ENCODE assay signal across 19 cellular contexts in the genomic region with DNA sequence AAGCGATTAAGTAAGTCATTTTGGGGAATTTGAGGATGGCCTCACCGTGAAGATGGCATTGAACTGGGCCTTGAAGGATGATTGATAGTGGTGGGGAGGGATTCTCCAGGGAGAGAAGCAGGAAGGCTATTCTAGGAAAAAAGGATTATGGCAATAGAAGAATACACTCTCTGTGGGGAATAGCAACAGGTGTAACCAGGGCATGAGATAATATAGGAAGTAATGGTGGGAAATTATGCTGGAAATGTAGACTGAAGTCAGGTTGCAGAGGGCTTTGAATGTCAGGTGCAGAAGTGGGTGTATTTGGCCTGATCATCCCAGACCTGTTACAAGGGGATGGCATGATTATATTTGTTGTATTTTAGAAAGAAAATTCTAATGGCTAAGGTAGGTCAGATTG. TPM values are rescaled to one million over a fixed set of nuclear protein-coding genes. Genes with fewer than 3 reads are reported as not detected.
DNase-seq lines count a peak whose midpoint lies in the region; ATAC-seq, FAIRE-seq and TF ChIP-seq lines count a peak whose summit lies in the region.
"Had no signal": no experiment of that assay in that cellular context is flagged by ENCODE, and none has a peak within 500 bp of the region (broad histone marks: within the 10 kb centered on the region; RNA-seq: fewer than 3 reads in every experiment).

No MANE protein-coding gene starts in this region.

- H4K20me1 ChIP-seq in astrocyte (ENCODE audit: insufficient read depth, low read length) = no peaks in the 10 kb centered on the region

- no peaks in the 10 kb centered on the region for H3K9me3 Mint-ChIP-seq in astrocyte (ENCODE audit: unreplicated experiment)
- H3K9me3 Mint-ChIP-seq: GM23338, H9 had no signal

- H3K9me3 ChIP-seq in HUES6 (ENCODE audit: control insufficient read depth, insufficient read depth, low read depth, low read length) (no peaks in the 10 kb centered on the region), astrocyte (ENCODE audit: insufficient read depth, low read depth, low read length) (no peaks in the 10 kb centered on the region)

- H3K27me3 Mint-ChIP-seq in astrocyte (ENCODE audit: low read depth, unreplicated experiment) = no peaks in the 10 kb centered on the region

- H3K9ac ChIP-seq in HUES6 (ENCODE audit: low read length) = no peak overlapping the region
- H3K9ac ChIP-seq in astrocyte (ENCODE audit: low read length) = no peak overlapping the region

- DNase-seq in NCI-H146 (lab: John Stamatoyannopoulos, UW) (peak; percentile 22), astrocyte (ENCODE audit: low read depth) (no peak), NCI-H226 (no peak)
- no peak for DNase-seq in activated CD4-positive, CD25-positive, alpha-beta regulatory T cell (lab: John Stamatoyannopoulos, UW)
- DNase-seq: C1 segment of cervical spinal cord; Calu3; CD4-positive, alpha-beta memory T cell; COR-L47; DND-41; H9; HFFc6 had no signal

- H3K27me3 ChIP-seq in HUES6 (ENCODE audit: control insufficient read depth, insufficient read depth, low read length) = no peaks in the 10 kb centered on the region
- H3K27me3 ChIP-seq in astrocyte (ENCODE audit: insufficient read depth, low read length) = no peaks in the 10 kb centered on the region

- no peak overlapping the region for H2AFZ ChIP-seq in astrocyte (ENCODE audit: low read depth, low read length)
- H2AFZ ChIP-seq: GM23338 had no signal

- H3K36me3 Mint-ChIP-seq in astrocyte (ENCODE audit: low read depth, unreplicated experiment) = no peaks in the 10 kb centered on the region
- H3K36me3 Mint-ChIP-seq: CD4-positive, alpha-beta memory T cell had no signal

- no peak for FAIRE-seq in astrocyte (lab: Jason Lieb, UNC)
- FAIRE-seq: G401.6, GM12892, GM19239 had no signal

- no peak overlapping the region for H3K4me2 ChIP-seq in astrocyte (ENCODE audit: low read length)
- H3K4me2 ChIP-seq: GM23338 had no signal

- H3K36me3 ChIP-seq in HUES6 (ENCODE audit: control insufficient read depth, insufficient read depth, low read length) = no peaks in the 10 kb centered on the region
- H3K36me3 ChIP-seq in astrocyte (ENCODE audit: insufficient read depth, low read length) = no peaks in the 10 kb centered on the region

- peaks cover 21% of the 10 kb centered on the region for H3K4me1 ChIP-seq in HUES6 (ENCODE audit: control insufficient read depth, insufficient read depth, low read length)
- H3K4me1 ChIP-seq in astrocyte (ENCODE audit: insufficient read depth, low read length) = peaks cover 5% of the 10 kb centered on the region

- peaks cover 22% of the 10 kb centered on the region for H3K4me1 Mint-ChIP-seq in astrocyte (ENCODE audit: low read depth, unreplicated experiment)
- H3K4me1 Mint-ChIP-seq: CD4-positive, alpha-beta memory T cell had no signal

- peaks cover 2% of the 10 kb centered on the region for H3K79me2 ChIP-seq in astrocyte (ENCODE audit: insufficient read depth, low read length)

- no peak for TF ChIP-seq CTCF in astrocyte (IDR thresholded peaks at IDR 0.05; ENCODE audit: insufficient read depth, low read depth, low read length)

- H3K4me3 ChIP-seq in HUES6 (ENCODE audit: low read depth, low read length) = no peak overlapping the region
- no peak overlapping the region for H3K4me3 ChIP-seq in astrocyte (ENCODE audit: insufficient read depth, low read depth, low read length)
- H3K4me3 ChIP-seq: GM23338 had no signal

- peak overlapping the region; percentile 28 for H3K27ac Mint-ChIP-seq in astrocyte (ENCODE audit: unreplicated experiment)
- H3K27ac Mint-ChIP-seq: CD4-positive, alpha-beta memory T cell; GM23338; HFFc6 had no signal

- H3K4me3 Mint-ChIP-seq in astrocyte (ENCODE audit: unreplicated experiment) = no peak overlapping the region
- H3K4me3 Mint-ChIP-seq: CD4-positive, alpha-beta memory T cell; GM23338; H9; HFFc6 had no signal

- H3K27ac ChIP-seq in HUES6 (ENCODE audit: low read depth, low read length) (peak overlapping the region; percentile 35; the same call in 1 of the 2 replicates), astrocyte (ENCODE audit: low read depth, low read length) (no peak overlapping the region)

- ATAC-seq in GM21528 (IDR thresholded peaks at IDR 0.05; ENCODE audit: low FRiP score, unreplicated experiment) = no peak
- ATAC-seq: GM23338, HCT116 had no signal

RNA-seq across cellular contexts. Expression of gene ANO4, which starts 4.6 kb away (rescaled TPM):
- total RNA-seq in astrocyte = 41.3 and 42.8 TPM in 2 replicates
- total RNA-seq: A172; CD4-positive, alpha-beta memory T cell; HFFc6 had no signal
